In genomic region chr15:100716456-100717085, GRCh38 we compare ENCODE assay signal across 19 cellular contexts.
A peak's percentile ranks its signal among the peaks of the same experiment; 100 is the strongest.
DNase-seq lines count a peak whose midpoint lies in the region; ATAC-seq, FAIRE-seq and TF ChIP-seq lines count a peak whose summit lies in the region.
"Had no signal": no experiment of that assay in that cellular context is flagged by ENCODE, and none has a peak within 500 bp of the region (broad histone marks: within the 10 kb centered on the region; RNA-seq: fewer than 3 reads in every experiment).

No MANE protein-coding gene starts in this region.

- H2AFZ ChIP-seq in HepG2 (ENCODE audit: low read length) = no peak overlapping the region

- no peak overlapping the region for H3K4me3 Mint-ChIP-seq in activated CD8-positive, alpha-beta memory T cell treated with anti-CD3 and anti-CD28 coated beads, Interleukin-2, amount 10 ng/mL, durations not matched to agents 7 days and 5 days
- H3K4me3 Mint-ChIP-seq in type B pancreatic cell = no peak overlapping the region
- H3K4me3 Mint-ChIP-seq in CD8-positive, alpha-beta T cell = no peak overlapping the region

- no peak for TF ChIP-seq CTCF in RWPE1 (conservative IDR thresholded peaks at IDR 0.05; ENCODE audit: low read depth)
- TF ChIP-seq CTCF in HepG2 (CRISPR knock-in tag; IDR thresholded peaks at IDR 0.05) = no peak
- no peak for TF ChIP-seq CTCF in type B pancreatic cell (conservative IDR thresholded peaks at IDR 0.05)
- no peak for TF ChIP-seq CTCF in CD8-positive, alpha-beta T cell (IDR thresholded peaks at IDR 0.05)

- ATAC-seq in activated CD8-positive, alpha-beta memory T cell treated with anti-CD3 and anti-CD28 coated beads, Interleukin-2, amount 10 ng/mL, durations not matched to agents 7 days and 5 days = no peak
- ATAC-seq in HepG2 (0 out of 3 replicates have a peak, but pooled peaks have one; percentile 2), GM21381 (IDR thresholded peaks at IDR 0.05; ENCODE audit: unreplicated experiment) (no peak)
- no peak for ATAC-seq in CD8-positive, alpha-beta T cell

- intact Hi-C loops in HepG2 (cut with micrococcal nuclease; ENCODE audit: unreplicated experiment) = no loop called here
- intact Hi-C loops in CD8-positive, alpha-beta T cell (cut with DNase I, micrococcal nuclease) = no loop called here

- POLR2A ChIA-PET in RWPE1 (lab: Yijun Ruan, JAX; ENCODE audit: low non-redundant PET) = no interaction called here
- POLR2A ChIA-PET in HepG2 (lab: Yijun Ruan, JAX) = no interaction called here
- POLR2A ChIA-PET in CD8-positive, alpha-beta T cell (lab: Charles Lee) = no interaction called here

- no peak for TF ChIP-seq POLR2A in HepG2 (IDR thresholded peaks at IDR 0.05; ENCODE audit: insufficient read depth in 1 of 2, low read depth in 2 of 2, low read length in 2 of 2)

- H3K4me1 ChIP-seq in HepG2 (ENCODE audit: insufficient read depth, low read length) = peaks cover 52% of the 10 kb centered on the region
- H3K4me1 ChIP-seq in CD8-positive, alpha-beta T cell (ENCODE audit: insufficient read depth, low read length) = no peaks in the 10 kb centered on the region
- H3K4me1 ChIP-seq: BLaER1 had no signal

- H3K9me3 ChIP-seq in HepG2 (ENCODE audit: low read length) = no peaks in the 10 kb centered on the region
- no peaks in the 10 kb centered on the region for H3K9me3 ChIP-seq in CD8-positive, alpha-beta T cell (ENCODE audit: low read length)
- H3K9me3 ChIP-seq: BLaER1, SJCRH30 had no signal

- FAIRE-seq in HepG2 (lab: Jason Lieb, UNC) = no peak
- FAIRE-seq: GM19239 had no signal

- H3K36me3 Mint-ChIP-seq in activated CD8-positive, alpha-beta memory T cell treated with anti-CD3 and anti-CD28 coated beads, Interleukin-2, amount 10 ng/mL, durations not matched to agents 7 days and 5 days = no peaks in the 10 kb centered on the region
- H3K36me3 Mint-ChIP-seq in type B pancreatic cell = no peaks in the 10 kb centered on the region
- no peaks in the 10 kb centered on the region for H3K36me3 Mint-ChIP-seq in CD8-positive, alpha-beta T cell

- H3K27ac Mint-ChIP-seq in activated CD8-positive, alpha-beta memory T cell treated with anti-CD3 and anti-CD28 coated beads, Interleukin-2, amount 10 ng/mL, durations not matched to agents 7 days and 5 days = no peak overlapping the region
- H3K27ac Mint-ChIP-seq in type B pancreatic cell = no peak overlapping the region
- H3K27ac Mint-ChIP-seq in CD8-positive, alpha-beta T cell = no peak overlapping the region

- no peaks in the 10 kb centered on the region for H3K79me2 ChIP-seq in HepG2 (ENCODE audit: insufficient read depth, low read length)

- H3K9ac ChIP-seq in HepG2 (ENCODE audit: insufficient read depth, low read depth, low read length) = 0 out of 2 replicates have a peak overlapping the region, but pooled peaks have one; percentile 3
- H3K9ac ChIP-seq: BLaER1 had no signal

- peak overlapping the region; percentile 52 for H3K4me2 ChIP-seq in HepG2 (ENCODE audit: low read depth, low read length)
- H3K4me2 ChIP-seq: BLaER1 had no signal

- no peak for TF ChIP-seq EP300 in HepG2 (IDR thresholded peaks at IDR 0.05; ENCODE audit: low read depth in 2 of 2, low read length in 2 of 2)
- no peak for TF ChIP-seq EP300 in HepG2 (CRISPR knock-in tag; IDR thresholded peaks at IDR 0.05; ENCODE audit: borderline replicate concordance)

- no peak for TF ChIP-seq RAD21 in HepG2 (CRISPR knock-in tag; IDR thresholded peaks at IDR 0.05)

- no TSS peak for BruUV-seq in HepG2 (replicated peaks; lab: Mats Ljungman, UMichigan)

- no peaks in the 10 kb centered on the region for H3K4me1 Mint-ChIP-seq in activated CD8-positive, alpha-beta memory T cell treated with anti-CD3 and anti-CD28 coated beads, Interleukin-2, amount 10 ng/mL, durations not matched to agents 7 days and 5 days
- H3K4me1 Mint-ChIP-seq in type B pancreatic cell (ENCODE audit: unreplicated experiment) = peaks cover 15% of the 10 kb centered on the region
- H3K4me1 Mint-ChIP-seq in CD8-positive, alpha-beta T cell (ENCODE audit: low read depth) = no peaks in the 10 kb centered on the region

- DNase-seq in activated CD8-positive, alpha-beta memory T cell treated with anti-CD3 and anti-CD28 coated beads for 24 hours = peak; percentile 30
- DNase-seq in activated CD8-positive, alpha-beta memory T cell treated with anti-CD3 and anti-CD28 coated beads, Interleukin-2, amount 10 ng/mL, durations not matched to agents 7 days and 5 days = no peak
- DNase-seq in RWPE1 (ENCODE audit: low spot score) = no peak
- DNase-seq in HepG2 (ENCODE audit: low spot score) = no peak
- DNase-seq in type B pancreatic cell (ENCODE audit: extremely low spot score, unreplicated experiment) = peak; percentile 39
- DNase-seq in CD8-positive, alpha-beta T cell = no peak
- no peak for DNase-seq in NCI-H187 treated with DMSO at 0.1 percent for 48 hours (lab: John Stamatoyannopoulos, UW)
- DNase-seq: 8988T, DMS153, HCEC 1CT, NCI-H1105, NCI-H187, NCI-H345, NCI-H526, RPMI8226, SJCRH30 had no signal

- peaks cover 27% of the 10 kb centered on the region for H4K20me1 ChIP-seq in HepG2 (ENCODE audit: insufficient read depth, low read length)
- H4K20me1 ChIP-seq: BLaER1 had no signal

- in situ Hi-C loops in HepG2 (cut with HindIII; ENCODE audit: extremely low pct_ligation_motif_present, low pct_unique_long_range_greater_than_20kb) = no loop called here

- H3K27me3 ChIP-seq in HepG2 (ENCODE audit: control insufficient read depth in 1 of 2, insufficient read depth in 2 of 2, low read length in 2 of 2) = peaks cover 0 to 53% of the 10 kb centered on the region in 2 experiments; a peak in 4 of 5 replicates
- no peaks in the 10 kb centered on the region for H3K27me3 ChIP-seq in CD8-positive, alpha-beta T cell (ENCODE audit: insufficient read depth, low read length)
- H3K27me3 ChIP-seq: BLaER1, SJCRH30 had no signal

- no peaks in the 10 kb centered on the region for H3K27me3 Mint-ChIP-seq in activated CD8-positive, alpha-beta memory T cell treated with anti-CD3 and anti-CD28 coated beads, Interleukin-2, amount 10 ng/mL, durations not matched to agents 7 days and 5 days
- peaks cover 27% of the 10 kb centered on the region for H3K27me3 Mint-ChIP-seq in type B pancreatic cell
- H3K27me3 Mint-ChIP-seq in CD8-positive, alpha-beta T cell (ENCODE audit: low read depth) = peaks cover 6% of the 10 kb centered on the region

- CTCF ChIA-PET in activated CD8-positive, alpha-beta memory T cell treated with anti-CD3 and anti-CD28 coated beads, Interleukin-2, amount 10 ng/mL, durations not matched to agents 7 days and 5 days (lab: Charles Lee) = interaction anchor here (0.6 kb wide), 1 partner anchor 83 kb away, joined by 3 read pairs; no protein-coding TSS in a partner anchor
- CTCF ChIA-PET in RWPE1 (lab: Yijun Ruan, JAX) = interaction anchor here (0.7 kb wide), 1 partner anchor 102 kb away, joined by 4 read pairs; no protein-coding TSS in a partner anchor
- CTCF ChIA-PET in HepG2 (lab: Yijun Ruan, JAX; ENCODE audit: low intra/inter-chr PET ratio, low total read pairs) = no interaction called here
- CTCF ChIA-PET in CD8-positive, alpha-beta T cell (lab: Charles Lee) = no interaction called here

- H3K9me3 Mint-ChIP-seq in activated CD8-positive, alpha-beta memory T cell treated with anti-CD3 and anti-CD28 coated beads, Interleukin-2, amount 10 ng/mL, durations not matched to agents 7 days and 5 days (ENCODE audit: low read depth) = no peaks in the 10 kb centered on the region
- no peaks in the 10 kb centered on the region for H3K9me3 Mint-ChIP-seq in type B pancreatic cell
- no peaks in the 10 kb centered on the region for H3K9me3 Mint-ChIP-seq in CD8-positive, alpha-beta T cell

- 0 out of 6 replicates have a peak overlapping the region, but pooled peaks of 1 of the 3 experiments have one; percentile 11 for H3K4me3 ChIP-seq in HepG2 (replicated peaks in 1 of 3; ENCODE audit: insufficient read depth in 1 of 3, low read depth in 2 of 3, low read length in 3 of 3)
- no peak overlapping the region for H3K4me3 ChIP-seq in CD8-positive, alpha-beta T cell (ENCODE audit: low read depth, low read length)
- H3K4me3 ChIP-seq: BLaER1, SJCRH30 had no signal

- WGBS in HepG2 (ENCODE audit: low lambda C conversion rate) = 76% methylated on average over 7 of the region's 10 CpGs

- no peaks in the 10 kb centered on the region for H3K36me3 ChIP-seq in HepG2 (replicated peaks in 1 of 2; ENCODE audit: control insufficient read depth in 1 of 2, insufficient read depth in 2 of 2, low read length in 2 of 2)
- no peaks in the 10 kb centered on the region for H3K36me3 ChIP-seq in CD8-positive, alpha-beta T cell (ENCODE audit: insufficient read depth, low read length)
- H3K36me3 ChIP-seq: BLaER1, SJCRH30 had no signal

- H3K27ac ChIP-seq in RWPE1 (peak overlapping the region; percentile 99; the same call in 1 of the 2 replicates), HepG2 (ENCODE audit: extremely low read length, insufficient read depth, low read length) (no peak overlapping the region)
- H3K27ac ChIP-seq in CD8-positive, alpha-beta T cell (ENCODE audit: low read depth, low read length) = no peak overlapping the region
- H3K27ac ChIP-seq: BLaER1, SJCRH30 had no signal

TF ChIP-seq in HepG2, 621 proteins besides CTCF, POLR2A, EP300 and RAD21 (continues in another document):
- no peak for TF ChIP-seq GABPA (IDR thresholded peaks at IDR 0.05; ENCODE audit: low read depth, low read length)
- no peak for TF ChIP-seq GABPA (CRISPR knock-in tag; IDR thresholded peaks at IDR 0.05; ENCODE audit: low read depth)
- no peak for TF ChIP-seq TAF15 (IDR thresholded peaks at IDR 0.05; ENCODE audit: low read depth, low read length, poor library complexity, severe bottlenecking)
- 0 out of 2 replicates have a peak, but pooled peaks have one; percentile 32 for TF ChIP-seq JUNB (CRISPR knock-in tag; IDR thresholded peaks at IDR 0.05; ENCODE audit: borderline replicate concordance)
- TF ChIP-seq ZNF543 (CRISPR knock-in tag; IDR thresholded peaks at IDR 0.05) = 0 out of 2 replicates have a peak, but pooled peaks have one; percentile 16
- TF ChIP-seq SP2 (CRISPR knock-in tag; IDR thresholded peaks at IDR 0.05) = no peak
- peak; percentile 43; the same call in 1 of the 2 replicates for TF ChIP-seq MAX (IDR thresholded peaks at IDR 0.05)
- TF ChIP-seq ZNF782 (CRISPR knock-in tag; IDR thresholded peaks at IDR 0.05; ENCODE audit: borderline replicate concordance) = 0 out of 2 replicates have a peak, but pooled peaks have one; percentile 27
- TF ChIP-seq ATF7 (IDR thresholded peaks at IDR 0.05) = no peak
- 0 out of 2 replicates have a peak, but pooled peaks have one; percentile 51 for TF ChIP-seq ATF7 (CRISPR knock-in tag; IDR thresholded peaks at IDR 0.05)

Comparison
In these comparisons a context has a peak if more than half of its experiments do, and no peak if none do; other contexts are left out.
1. DNase-seq: peak in activated CD8-positive, alpha-beta memory T cell treated with anti-CD3 and anti-CD28 coated beads for 24 hours (single experiment) and type B pancreatic cell (single experiment); none in activated CD8-positive, alpha-beta memory T cell treated with anti-CD3 and anti-CD28 coated beads, Interleukin-2, amount 10 ng/mL, durations not matched to agents 7 days and 5 days (single experiment), RWPE1 (single experiment), HepG2 (single experiment), CD8-positive, alpha-beta T cell (0 of 7) and NCI-H187 treated with DMSO at 0.1 percent for 48 hours (single experiment).
2. CTCF ChIA-PET loops: an anchor here in activated CD8-positive, alpha-beta memory T cell treated with anti-CD3 and anti-CD28 coated beads, Interleukin-2, amount 10 ng/mL, durations not matched to agents 7 days and 5 days (0.6 kb wide) and RWPE1 (0.7 kb wide); none called in HepG2 and CD8-positive, alpha-beta T cell.